In genomic region chr22:26585104-26585790, GRCh38 we compare ENCODE assay signal across 7 cellular contexts. TPM values are rescaled to one million over a fixed set of nuclear protein-coding genes. Genes with fewer than 3 reads are reported as not detected.
DNase-seq lines count a peak whose midpoint lies in the region; ATAC-seq and TF ChIP-seq lines count a peak whose summit lies in the region.

No MANE protein-coding gene starts in this region.

- H4K91ac ChIP-seq in H9 (ENCODE audit: insufficient read length, low read depth, low read length), result no peak overlapping the region

- no peak overlapping the region for H2AFZ ChIP-seq in H9 (ENCODE audit: low read length)

- H3K56ac ChIP-seq in H9 (ENCODE audit: insufficient read length, low read depth, low read length), result no peak overlapping the region

- peaks cover 35% of the 10 kb centered on the region; the same call in 1 of the 2 replicates for H3K79me2 ChIP-seq in H9 (ENCODE audit: insufficient read depth, low read length)

- H3K14ac ChIP-seq in H9 (ENCODE audit: insufficient read depth, low read length), result no peak overlapping the region

- H3K9me3 Mint-ChIP-seq in H9, result peaks cover 0 to 3% of the 10 kb centered on the region in 2 experiments; a peak in 2 of 5 replicates

- no peak overlapping the region for H3K18ac ChIP-seq in H9 (ENCODE audit: insufficient read length, low read depth, low read length)

- intact Hi-C loops in Right ventricle myocardium inferior (cut with DNase I), result no loop called here

- H3K23me2 ChIP-seq in H9 (ENCODE audit: insufficient read length, low read depth, low read length, poor library complexity, severe bottlenecking), result no peaks in the 10 kb centered on the region

- no peak overlapping the region for H3K4me2 ChIP-seq in H9 (ENCODE audit: insufficient read depth, insufficient read length, low read length)

- H3K4me1 Mint-ChIP-seq in H9, result peaks cover 58 to 69% of the 10 kb centered on the region in 2 experiments
- H3K4me1 Mint-ChIP-seq in T-helper 17 cell, result peaks cover 36% of the 10 kb centered on the region

- no peak overlapping the region for H4K8ac ChIP-seq in H9 (replicated peaks; ENCODE audit: insufficient read length, low read depth, low read length)

- ATAC-seq in T-helper 17 cell (no peak), Right ventricle myocardium inferior (peak; percentile 27), omental fat pad (ENCODE audit: low FRiP score) (no peak)

- H2BK5ac ChIP-seq in H9 (ENCODE audit: insufficient read length, low read length), result no peak overlapping the region

- H3K9me3 ChIP-seq in H9 (ENCODE audit: control insufficient read depth, low read depth, low read length) (no peaks in the 10 kb centered on the region), T-helper 17 cell (ENCODE audit: control insufficient read depth, low read length, poor library complexity, severe bottlenecking) (no peaks in the 10 kb centered on the region)

- no peak overlapping the region for H2BK12ac ChIP-seq in H9 (ENCODE audit: insufficient read length, low read depth, low read length)

- DNase-seq in H9 (no peak), T-helper 17 cell (no peak), Right ventricle myocardium inferior (ENCODE audit: missing footprints) (peak; percentile 93), GM20000 (ENCODE audit: low spot score) (no peak), NCI-H345 (lab: John Stamatoyannopoulos, UW) (no peak), omental fat pad (ENCODE audit: low spot score) (no peak)
- DNase-seq in stimulated activated CD8-positive, alpha-beta memory T cell treated with anti-CD3 and anti-CD28 coated beads, Interleukin-4, amount 100 ng/mL, for 48 hours, result peak; percentile 40

- H4K5ac ChIP-seq in H9 (ENCODE audit: insufficient read length, low read depth, low read length), result no peak overlapping the region

- H3K27me3 ChIP-seq in H9 (ENCODE audit: insufficient read depth, low read length), result no peaks in the 10 kb centered on the region

- H3K4ac ChIP-seq in H9 (ENCODE audit: low read depth, low read length), result no peak overlapping the region

- TF ChIP-seq CTCF in H9 (conservative IDR thresholded peaks at IDR 0.05), result peak; percentile 15; the same call in 1 of the 3 replicates
- TF ChIP-seq CTCF in GM20000 (IDR thresholded peaks at IDR 0.05; ENCODE audit: extremely low read depth, missing control alignments), result no peak
- no peak for TF ChIP-seq CTCF in omental fat pad (IDR thresholded peaks at IDR 0.05)

- H4K20me1 ChIP-seq in H9 (ENCODE audit: control insufficient read depth, insufficient read depth, insufficient read length), result no peaks in the 10 kb centered on the region

- no peak overlapping the region for H3K27ac ChIP-seq in H9 (ENCODE audit: insufficient read length, low read depth, low read length)

- no peaks in the 10 kb centered on the region for H3K27me3 Mint-ChIP-seq in H9 (ENCODE audit: low read depth)
- H3K27me3 Mint-ChIP-seq in T-helper 17 cell, result no peaks in the 10 kb centered on the region

- H2BK15ac ChIP-seq in H9 (ENCODE audit: low read depth, low read length), result no peak overlapping the region

- H3K36me3 Mint-ChIP-seq in H9 (ENCODE audit: insufficient read depth in 1 of 3, low read depth in 3 of 3), result peaks cover 21 to 30% (median 28%) of the 10 kb centered on the region in 3 experiments
- H3K36me3 Mint-ChIP-seq in T-helper 17 cell (ENCODE audit: low read depth), result no peaks in the 10 kb centered on the region

- peaks cover 2% of the 10 kb centered on the region for H3K79me1 ChIP-seq in H9 (ENCODE audit: insufficient read depth, low read depth, low read length, poor library complexity, severe bottlenecking)

- peak overlapping the region; percentile 51 to 87 (median 82); a peak in 6 of 7 replicates for H3K27ac Mint-ChIP-seq in H9
- H3K27ac Mint-ChIP-seq in T-helper 17 cell, result peak overlapping the region; percentile 27

- no peak overlapping the region for H3T11ph ChIP-seq in H9 (ENCODE audit: low read length)

- H3K9ac ChIP-seq in H9 (ENCODE audit: extremely low read depth, insufficient read length, low read length), result no peak overlapping the region

- peak overlapping the region in 1 of 2 experiments; percentile 62; a peak in 2 of 5 replicates for H3K4me3 Mint-ChIP-seq in H9
- peak overlapping the region; percentile 15 for H3K4me3 Mint-ChIP-seq in T-helper 17 cell

- H3K4me1 ChIP-seq in H9 (ENCODE audit: insufficient read depth, low read length), result peaks cover 12% of the 10 kb centered on the region; the same call in 1 of the 2 replicates

- H2BK20ac ChIP-seq in H9 (ENCODE audit: low read depth, low read length, poor library complexity, severe bottlenecking), result no peak overlapping the region

- H2AK5ac ChIP-seq in H9 (ENCODE audit: insufficient read length, low read length), result no peak overlapping the region

- no peak overlapping the region for H3K23ac ChIP-seq in H9 (ENCODE audit: insufficient read length, low read depth, low read length)

- no CpG with 5 or more reads among the region's 11 CpGs for WGBS in H9 (ENCODE audit: extremely low coverage, insufficient read length, low lambda C conversion rate)

- H2BK120ac ChIP-seq in H9 (ENCODE audit: low read depth, low read length, poor library complexity, severe bottlenecking), result no peak overlapping the region

RNA-seq across cellular contexts. Expression of gene TPST2, which starts 4.7 kb away (rescaled TPM):
- total RNA-seq in H9 (2021) (50.1 and 52.2 TPM in 2 replicates), T-helper 17 cell (10 to 100 TPM; 18.2 to 40.7 TPM), Right ventricle myocardium inferior (29.1 TPM), omental fat pad (100 to 1,000 TPM in 1 of 4 donors, 10 to 100 TPM in 3; 39.5 to 101 (median 73.3) TPM)

RNA-seq across cellular contexts. Expression of gene CRYBB1, which starts 32.6 kb away (rescaled TPM):
- total RNA-seq in H9 (2021) (4.3 and 5.4 TPM in 2 replicates), T-helper 17 cell (not detected), Right ventricle myocardium inferior (0.87 TPM), omental fat pad (1 to 10 TPM in 3 of 4 donors, under 1 TPM in 1; 0.96 to 2.2 (median 1.9) TPM)

RNA-seq across cellular contexts. Expression of gene CRYBA4, which starts 36.5 kb away (rescaled TPM):
- total RNA-seq in H9 (2021), result 0.37 and 0.52 TPM in 2 replicates
- total RNA-seq in T-helper 17 cell, result not detected
- not detected for total RNA-seq in Right ventricle myocardium inferior
- not detected for total RNA-seq in omental fat pad

Comparison
In these comparisons a context has a peak if more than half of its experiments do, and no peak if none do; other contexts are left out.
1. DNase-seq: peak in Right ventricle myocardium inferior (single experiment) and stimulated activated CD8-positive, alpha-beta memory T cell treated with anti-CD3 and anti-CD28 coated beads, Interleukin-4, amount 100 ng/mL, for 48 hours (single experiment); none in H9 (single experiment), T-helper 17 cell (0 of 3), GM20000 (single experiment), NCI-H345 (single experiment) and omental fat pad (single experiment).